In genomic region chr5:68382640-68383039, GRCh38 we compare ENCODE assay signal across 15 cellular contexts.
A peak's percentile ranks its signal among the peaks of the same experiment; 100 is the strongest.
DNase-seq lines count a peak whose midpoint lies in the region; ATAC-seq and TF ChIP-seq lines count a peak whose summit lies in the region.
"Had no signal": no experiment of that assay in that cellular context is flagged by ENCODE, and none has a peak within 500 bp of the region (broad histone marks: within the 10 kb centered on the region; RNA-seq: fewer than 3 reads in every experiment).

No MANE protein-coding gene starts in this region.

- TF ChIP-seq CTCF in heart left ventricle (IDR thresholded peaks at IDR 0.05): no peak

- intact Hi-C loops in activated T-helper 1 cell treated with anti-CD3 and anti-CD28 coated beads, Interleukin-12 subunit alpha, Interleukin-12 subunit beta, Interleukin-2, Interleukin-4 antibody, amounts not matched to agents 30 ng/mL and 10 ng/mL and 1 ng/mL, durations not matched to agents 14 hours and 24 hours and 36 hours (cut with micrococcal nuclease): loop anchor here (2.0 to 5.0 kb wide), 2 partner anchors 14 to 95 kb away; no protein-coding TSS in a partner anchor
- intact Hi-C loops in heart left ventricle (cut with DNase I): no loop called here

- peaks cover 4 to 6% of the 10 kb centered on the region in 2 donors for H3K9me3 Mint-ChIP-seq in activated T-cell treated with anti-CD3 and anti-CD28 coated beads, Interleukin-2, amount 50 U/mL, for 72 hours
- H3K9me3 Mint-ChIP-seq in activated T-cell treated with anti-CD3 and anti-CD28 coated beads, Interleukin-2, amount 50 U/mL, for 24 hours: peaks cover 3% of the 10 kb centered on the region
- peaks cover 16% of the 10 kb centered on the region for H3K9me3 Mint-ChIP-seq in activated T-helper 1 cell treated with anti-CD3 and anti-CD28 coated beads, Interleukin-12 subunit alpha, Interleukin-12 subunit beta, Interleukin-2, Interleukin-4 antibody, amounts not matched to agents 30 ng/mL and 10 ng/mL and 1 ng/mL, durations not matched to agents 14 hours and 24 hours and 36 hours
- no peaks in the 10 kb centered on the region for H3K9me3 Mint-ChIP-seq in immature natural killer cell
- H3K9me3 Mint-ChIP-seq: neural crest cell had no signal

- H3K4me1 Mint-ChIP-seq in activated T-cell treated with anti-CD3 and anti-CD28 coated beads, Interleukin-2, amount 50 U/mL, for 72 hours (ENCODE audit: low read depth): peaks cover 67% of the 10 kb centered on the region
- peaks cover 61% of the 10 kb centered on the region for H3K4me1 Mint-ChIP-seq in activated T-cell treated with anti-CD3 and anti-CD28 coated beads, Interleukin-2, amount 50 U/mL, for 24 hours (ENCODE audit: low read depth)
- H3K4me1 Mint-ChIP-seq in activated T-helper 1 cell treated with anti-CD3 and anti-CD28 coated beads, Interleukin-12 subunit alpha, Interleukin-12 subunit beta, Interleukin-2, Interleukin-4 antibody, amounts not matched to agents 30 ng/mL and 10 ng/mL and 1 ng/mL, durations not matched to agents 14 hours and 24 hours and 36 hours (ENCODE audit: low read depth): peaks cover 78% of the 10 kb centered on the region
- H3K4me1 Mint-ChIP-seq in immature natural killer cell: peaks cover 74 to 81% of the 10 kb centered on the region in 2 donors

- H3K36me3 ChIP-seq in thymus (ENCODE audit: control insufficient read depth, insufficient read depth) (no peaks in the 10 kb centered on the region), heart left ventricle (no peaks in the 10 kb centered on the region)
- H3K36me3 ChIP-seq: adrenal gland had no signal

- no peak for DNase-seq in activated T-cell treated with anti-CD3 and anti-CD28 coated beads, Interleukin-2, amount 50 U/mL, for 72 hours
- no peak for DNase-seq in activated T-cell treated with anti-CD3 and anti-CD28 coated beads, Interleukin-2, amount 50 U/mL, for 24 hours
- DNase-seq in activated T-helper 1 cell treated with anti-CD3 and anti-CD28 coated beads, Interleukin-12 subunit alpha, Interleukin-12 subunit beta, Interleukin-2, Interleukin-4 antibody, amounts not matched to agents 30 ng/mL and 10 ng/mL and 1 ng/mL, durations not matched to agents 14 hours and 24 hours and 36 hours (ENCODE audit: low spot score): no peak
- no peak for DNase-seq in immature natural killer cell
- no peak for DNase-seq in NCI-H524 (lab: John Stamatoyannopoulos, UW)
- no peak for DNase-seq in activated CD8-positive, alpha-beta memory T cell treated with anti-CD3 and anti-CD28 coated beads, Interleukin-2, amount 50 U/mL, for 4 hours
- DNase-seq in heart left ventricle: no peak
- DNase-seq: activated CD8-positive, alpha-beta memory T cell treated with anti-CD3 and anti-CD28 coated beads, Interleukin-2, amount 50 U/mL, for 48 hours; NCI-H1105 treated with DMSO at 0.1 percent for 48 hours; SIG-M5; stimulated activated CD4-positive, alpha-beta T cell treated with anti-CD3 and anti-CD28 coated beads, Interleukin-4, amount 100 ng/mL, for 1 hour had no signal

- ATAC-seq in activated T-cell treated with anti-CD3 and anti-CD28 coated beads, Interleukin-2, amount 50 U/mL, for 72 hours (replicated peaks in 1 of 2): peak; percentile 39 to 67
- ATAC-seq in heart left ventricle: no peak

- H3K36me3 Mint-ChIP-seq in activated T-cell treated with anti-CD3 and anti-CD28 coated beads, Interleukin-2, amount 50 U/mL, for 72 hours (ENCODE audit: insufficient read depth in 2 of 2): peaks cover 4 to 6% of the 10 kb centered on the region in 2 donors
- no peaks in the 10 kb centered on the region for H3K36me3 Mint-ChIP-seq in activated T-cell treated with anti-CD3 and anti-CD28 coated beads, Interleukin-2, amount 50 U/mL, for 24 hours (ENCODE audit: low read depth)
- peaks cover 10% of the 10 kb centered on the region for H3K36me3 Mint-ChIP-seq in activated T-helper 1 cell treated with anti-CD3 and anti-CD28 coated beads, Interleukin-12 subunit alpha, Interleukin-12 subunit beta, Interleukin-2, Interleukin-4 antibody, amounts not matched to agents 30 ng/mL and 10 ng/mL and 1 ng/mL, durations not matched to agents 14 hours and 24 hours and 36 hours (ENCODE audit: low read depth)
- H3K36me3 Mint-ChIP-seq in immature natural killer cell: peaks cover 0 to 7% (median 0%) of the 10 kb centered on the region in 3 donors

- H3K27ac Mint-ChIP-seq in activated T-cell treated with anti-CD3 and anti-CD28 coated beads, Interleukin-2, amount 50 U/mL, for 72 hours: peak overlapping the region; percentile 83
- no peak overlapping the region for H3K27ac Mint-ChIP-seq in activated T-cell treated with anti-CD3 and anti-CD28 coated beads, Interleukin-2, amount 50 U/mL, for 24 hours
- peak overlapping the region; percentile 92 for H3K27ac Mint-ChIP-seq in activated T-helper 1 cell treated with anti-CD3 and anti-CD28 coated beads, Interleukin-12 subunit alpha, Interleukin-12 subunit beta, Interleukin-2, Interleukin-4 antibody, amounts not matched to agents 30 ng/mL and 10 ng/mL and 1 ng/mL, durations not matched to agents 14 hours and 24 hours and 36 hours
- H3K27ac Mint-ChIP-seq in immature natural killer cell: peak overlapping the region; percentile 65 to 90 (median 82)
- H3K27ac Mint-ChIP-seq: IgD-negative memory B cell had no signal

- peak overlapping the region; percentile 3 to 72 for H3K4me3 Mint-ChIP-seq in activated T-cell treated with anti-CD3 and anti-CD28 coated beads, Interleukin-2, amount 50 U/mL, for 72 hours
- no peak overlapping the region for H3K4me3 Mint-ChIP-seq in activated T-cell treated with anti-CD3 and anti-CD28 coated beads, Interleukin-2, amount 50 U/mL, for 24 hours
- H3K4me3 Mint-ChIP-seq in activated T-helper 1 cell treated with anti-CD3 and anti-CD28 coated beads, Interleukin-12 subunit alpha, Interleukin-12 subunit beta, Interleukin-2, Interleukin-4 antibody, amounts not matched to agents 30 ng/mL and 10 ng/mL and 1 ng/mL, durations not matched to agents 14 hours and 24 hours and 36 hours: peak overlapping the region; percentile 63
- peak overlapping the region; percentile 6 to 64 (median 56) for H3K4me3 Mint-ChIP-seq in immature natural killer cell
- H3K4me3 Mint-ChIP-seq: neural crest cell had no signal

- H3K27me3 ChIP-seq in thymus (ENCODE audit: control insufficient read depth, insufficient read depth): no peaks in the 10 kb centered on the region
- no peaks in the 10 kb centered on the region for H3K27me3 ChIP-seq in heart left ventricle
- H3K27me3 ChIP-seq: adrenal gland had no signal

- H3K27ac ChIP-seq in thymus (ENCODE audit: low read depth) (peak overlapping the region; percentile 36), heart left ventricle (no peak overlapping the region)
- H3K27ac ChIP-seq: adrenal gland had no signal

- H3K9me3 ChIP-seq in thymus (ENCODE audit: control insufficient read depth): no peaks in the 10 kb centered on the region
- peaks cover 0 to 6% (median 0%) of the 10 kb centered on the region in 12 donors for H3K9me3 ChIP-seq in heart left ventricle
- H3K9me3 ChIP-seq: adrenal gland had no signal

- TF ChIP-seq POLR2A in heart left ventricle (IDR thresholded peaks at IDR 0.05): no peak

- peaks cover 22% of the 10 kb centered on the region for H3K4me1 ChIP-seq in thymus (ENCODE audit: control insufficient read depth, insufficient read depth, low read length)
- H3K4me1 ChIP-seq in heart left ventricle: peaks cover 0 to 28% (median 0%) of the 10 kb centered on the region in 12 donors
- H3K4me1 ChIP-seq: adrenal gland had no signal

- H3K4me3 ChIP-seq in thymus (ENCODE audit: low read length) (no peak overlapping the region), heart left ventricle (no peak overlapping the region)
- H3K4me3 ChIP-seq: adrenal gland had no signal

- peaks cover 5% of the 10 kb centered on the region for H3K27me3 Mint-ChIP-seq in activated T-cell treated with anti-CD3 and anti-CD28 coated beads, Interleukin-2, amount 50 U/mL, for 72 hours (ENCODE audit: low read depth)
- no peaks in the 10 kb centered on the region for H3K27me3 Mint-ChIP-seq in activated T-cell treated with anti-CD3 and anti-CD28 coated beads, Interleukin-2, amount 50 U/mL, for 24 hours
- peaks cover 3% of the 10 kb centered on the region for H3K27me3 Mint-ChIP-seq in activated T-helper 1 cell treated with anti-CD3 and anti-CD28 coated beads, Interleukin-12 subunit alpha, Interleukin-12 subunit beta, Interleukin-2, Interleukin-4 antibody, amounts not matched to agents 30 ng/mL and 10 ng/mL and 1 ng/mL, durations not matched to agents 14 hours and 24 hours and 36 hours (ENCODE audit: insufficient read depth)
- H3K27me3 Mint-ChIP-seq in immature natural killer cell (ENCODE audit: low read depth in 3 of 3): peaks cover 0 to 2% (median 0%) of the 10 kb centered on the region in 3 donors

Comparison
In these comparisons a context has a peak if more than half of its experiments do, and no peak if none do; other contexts are left out.
1. ATAC-seq: peak in activated T-cell treated with anti-CD3 and anti-CD28 coated beads, Interleukin-2, amount 50 U/mL, for 72 hours (2 of 2); none in heart left ventricle (0 of 4).